In the genomic region with DNA sequence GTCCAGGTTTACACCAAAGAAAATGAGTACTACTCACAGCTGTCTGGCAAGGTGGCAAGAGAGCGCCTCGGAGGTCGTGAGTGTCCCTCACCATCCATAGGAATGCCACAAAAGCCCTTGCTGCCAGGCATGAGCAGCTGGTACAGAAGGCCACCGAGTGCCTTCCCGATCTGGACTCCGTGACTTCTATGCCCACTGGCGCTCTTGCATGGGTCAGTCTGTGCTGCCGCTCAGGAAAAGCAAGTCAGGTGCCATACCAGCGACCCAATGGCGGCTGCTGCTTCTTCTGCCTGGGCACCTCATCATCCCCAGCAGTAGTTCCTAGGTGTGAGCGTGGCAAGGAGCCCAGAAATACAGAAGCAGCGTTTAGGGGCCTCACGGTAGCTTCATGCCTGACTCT, we compare ENCODE assay signal across 24 cellular contexts. TPM values are rescaled to one million over a fixed set of nuclear protein-coding genes. Genes with fewer than 3 reads are reported as not detected.
"Had no signal": no experiment of that assay in that cellular context is flagged by ENCODE, and none has a peak within 500 bp of the region (broad histone marks: within the 10 kb centered on the region; RNA-seq: fewer than 3 reads in every experiment).

No MANE protein-coding gene starts in this region.

- H3K4me3 Mint-ChIP-seq: naive thymus-derived CD8-positive, alpha-beta T cell; stimulated activated memory B cell treated with anti-CD40 and anti-IgM and Interleukin-4, amounts not matched to agents 10 μg/mL and 1 μg/mL and 100 μg/mL, for 72 hours; stimulated activated naive CD8-positive, alpha-beta T cell treated with anti-CD3 and anti-CD28 coated beads, Interleukin-15, amount 100 ng/mL, for 72 hours had no signal

- H3K4me1 ChIP-seq: parathyroid adenoma, psoas muscle, right lobe of liver, tibial nerve, vagina had no signal

- H3K4me3 ChIP-seq: lower lobe of right lung, psoas muscle, right lobe of liver, smooth muscle cell, tibial nerve, upper lobe of left lung, vagina had no signal

- H3K27ac Mint-ChIP-seq: naive thymus-derived CD8-positive, alpha-beta T cell; stimulated activated memory B cell treated with anti-CD40 and anti-IgM and Interleukin-4, amounts not matched to agents 10 μg/mL and 1 μg/mL and 100 μg/mL, for 72 hours; stimulated activated naive CD8-positive, alpha-beta T cell treated with anti-CD3 and anti-CD28 coated beads, Interleukin-15, amount 100 ng/mL, for 72 hours had no signal

- H3K4me1 Mint-ChIP-seq: stimulated activated naive CD8-positive, alpha-beta T cell treated with anti-CD3 and anti-CD28 coated beads, Interleukin-15, amount 100 ng/mL, for 72 hours had no signal

- ATAC-seq: left cardiac atrium; left lobe of liver; lower lobe of right lung; naive thymus-derived CD8-positive, alpha-beta T cell; psoas muscle; right lobe of liver; stimulated activated memory B cell treated with anti-CD40 and anti-IgM and Interleukin-4, amounts not matched to agents 10 μg/mL and 1 μg/mL and 100 μg/mL, for 72 hours; stimulated activated naive CD8-positive, alpha-beta T cell treated with anti-CD3 and anti-CD28 coated beads, Interleukin-15, amount 100 ng/mL, for 72 hours had no signal

- H3K27me3 ChIP-seq: right lobe of liver, tibial nerve, upper lobe of left lung, vagina had no signal

- H2AFZ ChIP-seq: parathyroid adenoma had no signal

- DNase-seq: hippocampal formation; kidney glomerular epithelial cell; left cardiac atrium; lower lobe of right lung; mammary epithelial cell; mesenchymal stem cell; naive thymus-derived CD8-positive, alpha-beta T cell; occipital lobe; psoas muscle; stimulated activated CD4-positive, alpha-beta T cell treated with anti-CD3 and anti-CD28 coated beads, Interleukin-1b, Interleukin-23, amount 100 ng/mL, for 48 hours; stimulated activated CD4-positive, alpha-beta T cell treated with anti-CD3 and anti-CD28 coated beads, Interleukin-2, amount 100 ng/mL, for 48 hours; stimulated activated CD4-positive, alpha-beta T cell treated with anti-CD3 and anti-CD28 coated beads, Interleukin-4, amount 100 ng/mL, for 4 hours; stimulated activated CD8-positive, alpha-beta memory T cell treated with anti-CD3 and anti-CD28 coated beads, Interleukin-4, amount 100 ng/mL, for 48 hours; stimulated activated naive CD4-positive, alpha-beta T cell treated with Interleukin-2 at 50 U/mL for 16 hours; stimulated activated naive CD8-positive, alpha-beta T cell treated with anti-CD3 and anti-CD28 coated beads, Interleukin-15, amount 100 ng/mL, for 72 hours; substantia nigra had no signal

- H3K27ac ChIP-seq: lower lobe of right lung, parathyroid adenoma, psoas muscle, right lobe of liver, tibial nerve, upper lobe of left lung, vagina had no signal

- H3K4me2 ChIP-seq: smooth muscle cell had no signal

- H3K9me3 ChIP-seq: lower lobe of right lung, psoas muscle, right lobe of liver, upper lobe of left lung, vagina had no signal

- H3K79me2 ChIP-seq: parathyroid adenoma had no signal

- H3K27me3 Mint-ChIP-seq: stimulated activated memory B cell treated with anti-CD40 and anti-IgM and Interleukin-4, amounts not matched to agents 10 μg/mL and 1 μg/mL and 100 μg/mL, for 72 hours; stimulated activated naive CD8-positive, alpha-beta T cell treated with anti-CD3 and anti-CD28 coated beads, Interleukin-15, amount 100 ng/mL, for 72 hours had no signal

- H3K36me3 Mint-ChIP-seq: naive thymus-derived CD8-positive, alpha-beta T cell; stimulated activated memory B cell treated with anti-CD40 and anti-IgM and Interleukin-4, amounts not matched to agents 10 μg/mL and 1 μg/mL and 100 μg/mL, for 72 hours had no signal

- H3K36me3 ChIP-seq: lower lobe of right lung, right lobe of liver, tibial nerve, upper lobe of left lung, vagina had no signal

RNA-seq across cellular contexts. Expression of gene TBXAS1, which starts 11.7 kb away (rescaled TPM):
- total RNA-seq: smooth muscle cell had no signal
